10 cellular contexts compared by ENCODE assay signal in genomic region chr10:14186245-14186644, GRCh38.
DNase-seq lines count a peak whose midpoint lies in the region; ATAC-seq lines count a peak whose summit lies in the region.
"Had no signal": no experiment of that assay in that cellular context is flagged by ENCODE, and none has a peak within 500 bp of the region (broad histone marks: within the 10 kb centered on the region; RNA-seq: fewer than 3 reads in every experiment).

No MANE protein-coding gene starts in this region.

- H3K9me3 Mint-ChIP-seq in activated CD4-positive, alpha-beta T cell treated with anti-CD3 and anti-CD28 coated beads for 36 hours (ENCODE audit: low read depth): no peaks in the 10 kb centered on the region
- no peaks in the 10 kb centered on the region for H3K9me3 Mint-ChIP-seq in activated T-helper 17 cell treated with anti-CD3 and anti-CD28 coated beads, Interleukin-2, amount 50 U/mL, for 72 hours
- no peaks in the 10 kb centered on the region for H3K9me3 Mint-ChIP-seq in naive thymus-derived CD8-positive, alpha-beta T cell

- no peaks in the 10 kb centered on the region for H3K4me1 ChIP-seq in aorta (ENCODE audit: control insufficient read depth in 1 of 2, insufficient read depth in 2 of 2, low read length in 2 of 2)

- peaks cover 26% of the 10 kb centered on the region for H3K27me3 Mint-ChIP-seq in activated CD4-positive, alpha-beta T cell treated with anti-CD3 and anti-CD28 coated beads for 36 hours
- peaks cover 10% of the 10 kb centered on the region for H3K27me3 Mint-ChIP-seq in activated T-helper 17 cell treated with anti-CD3 and anti-CD28 coated beads, Interleukin-2, amount 50 U/mL, for 72 hours
- peaks cover 10 to 22% (median 20%) of the 10 kb centered on the region in 5 donors for H3K27me3 Mint-ChIP-seq in naive thymus-derived CD8-positive, alpha-beta T cell

- no peaks in the 10 kb centered on the region for H3K36me3 ChIP-seq in aorta (ENCODE audit: control insufficient read depth in 1 of 2, insufficient read depth in 2 of 2, low read length in 1 of 2)
- H3K36me3 ChIP-seq: HAP-1 had no signal

- H3K27ac ChIP-seq in aorta (ENCODE audit: low read depth in 1 of 2, low read length in 2 of 2): no peak overlapping the region

- H3K27me3 ChIP-seq in aorta (ENCODE audit: control insufficient read depth in 1 of 2, insufficient read depth in 2 of 2, low read length in 1 of 2): no peaks in the 10 kb centered on the region

- ATAC-seq in activated CD4-positive, alpha-beta T cell treated with anti-CD3 and anti-CD28 coated beads for 36 hours: no peak
- ATAC-seq in activated T-helper 17 cell treated with anti-CD3 and anti-CD28 coated beads, Interleukin-2, amount 50 U/mL, for 72 hours (replicated peaks): no peak
- no peak for ATAC-seq in naive thymus-derived CD8-positive, alpha-beta T cell
- ATAC-seq in aorta (ENCODE audit: low FRiP score) (no peak), HG03175 (IDR thresholded peaks at IDR 0.05; ENCODE audit: unreplicated experiment) (no peak)
- ATAC-seq: sciatic nerve had no signal

- H3K4me3 ChIP-seq in aorta (ENCODE audit: low read length in 2 of 2): no peak overlapping the region
- H3K4me3 ChIP-seq: HAP-1 had no signal

- H3K9me3 ChIP-seq in aorta (ENCODE audit: control insufficient read depth, low read length): no peaks in the 10 kb centered on the region
- H3K9me3 ChIP-seq: HAP-1 had no signal

- H3K27ac Mint-ChIP-seq in activated CD4-positive, alpha-beta T cell treated with anti-CD3 and anti-CD28 coated beads for 36 hours: peak overlapping the region; percentile 18
- H3K27ac Mint-ChIP-seq in activated T-helper 17 cell treated with anti-CD3 and anti-CD28 coated beads, Interleukin-2, amount 50 U/mL, for 72 hours: peak overlapping the region; percentile 96
- peak overlapping the region in 6 of 10 donors; percentile 1 to 70 (median 12) for H3K27ac Mint-ChIP-seq in naive thymus-derived CD8-positive, alpha-beta T cell

- H3K36me3 Mint-ChIP-seq in activated CD4-positive, alpha-beta T cell treated with anti-CD3 and anti-CD28 coated beads for 36 hours (ENCODE audit: low read depth): peaks cover 2% of the 10 kb centered on the region
- peaks cover 9% of the 10 kb centered on the region for H3K36me3 Mint-ChIP-seq in activated T-helper 17 cell treated with anti-CD3 and anti-CD28 coated beads, Interleukin-2, amount 50 U/mL, for 72 hours (ENCODE audit: low read depth)
- no peaks in the 10 kb centered on the region for H3K36me3 Mint-ChIP-seq in naive thymus-derived CD8-positive, alpha-beta T cell

- peak; percentile 16 for DNase-seq in activated CD4-positive, alpha-beta T cell treated with anti-CD3 and anti-CD28 coated beads for 36 hours
- DNase-seq in activated CD4-positive, alpha-beta T cell treated with anti-CD3 and anti-CD28 coated beads, Interleukin-2, amount 50 U/mL, for 4 hours: no peak
- DNase-seq in Kasumi-1 (lab: John Stamatoyannopoulos, UW) (peak; percentile 34 to 66), aorta (no peak)
- no peak for DNase-seq in naive thymus-derived CD8-positive, alpha-beta T cell
- DNase-seq in activated effector memory CD4-positive, alpha-beta T cell treated with anti-CD3 and anti-CD28 coated beads, Interleukin-2, amount 50 U/mL, for 16 hours: no peak

- H3K4me3 Mint-ChIP-seq in activated CD4-positive, alpha-beta T cell treated with anti-CD3 and anti-CD28 coated beads for 36 hours: no peak overlapping the region
- peak overlapping the region; percentile 56 for H3K4me3 Mint-ChIP-seq in activated T-helper 17 cell treated with anti-CD3 and anti-CD28 coated beads, Interleukin-2, amount 50 U/mL, for 72 hours
- peak overlapping the region in 6 of 10 donors; percentile 0 to 43 (median 8) for H3K4me3 Mint-ChIP-seq in naive thymus-derived CD8-positive, alpha-beta T cell

- intact Hi-C loops in activated CD4-positive, alpha-beta T cell treated with anti-CD3 and anti-CD28 coated beads for 36 hours (cut with DNase I, micrococcal nuclease): loop anchor here (5.0 to 10.0 kb wide), 4 partner anchors 601 to 769 kb away; partner anchors contain the start of genes CDNF (in 1 of the 2), DCLRE1C (in 1 of the 2), HSPA14 (in 1 of the 2) and MEIG1 (in 1 of the 2)
- intact Hi-C loops in aorta (cut with DNase I): no loop called here

- CTCF ChIA-PET in activated CD4-positive, alpha-beta T cell treated with anti-CD3 and anti-CD28 coated beads for 36 hours (lab: Charles Lee): interaction anchor here (0.7 to 3.6 kb wide), 4 partner anchors 10 to 343 kb away, joined by 3 to 35 read pairs (median 4); no protein-coding TSS in a partner anchor

- whole genome bisulfite sequencing in aorta, 2 donors: 85% methylated on average over 6 of the region's 6 CpGs

- POLR2A ChIA-PET in activated CD4-positive, alpha-beta T cell treated with anti-CD3 and anti-CD28 coated beads for 36 hours (lab: Charles Lee): interaction anchor here (0.5 to 3.1 kb wide), 42 partner anchors 9 to 1024 kb away, joined by 3 to 48 read pairs (median 7); partner anchors contain the start of genes CDNF, DCLRE1C, HSPA14 and MSANTD7
- POLR2A ChIA-PET in naive thymus-derived CD8-positive, alpha-beta T cell (lab: Charles Lee): no interaction called here

- H3K4me1 Mint-ChIP-seq in activated CD4-positive, alpha-beta T cell treated with anti-CD3 and anti-CD28 coated beads for 36 hours: peaks cover 31% of the 10 kb centered on the region
- peaks cover 21% of the 10 kb centered on the region for H3K4me1 Mint-ChIP-seq in activated T-helper 17 cell treated with anti-CD3 and anti-CD28 coated beads, Interleukin-2, amount 50 U/mL, for 72 hours
- peaks cover 21 to 28% (median 25%) of the 10 kb centered on the region in 4 donors for H3K4me1 Mint-ChIP-seq in naive thymus-derived CD8-positive, alpha-beta T cell

Comparison
In these comparisons a context has a peak if more than half of its experiments do, and no peak if none do; other contexts are left out.
1. DNase-seq: peak in activated CD4-positive, alpha-beta T cell treated with anti-CD3 and anti-CD28 coated beads for 36 hours (single experiment) and Kasumi-1 (2 of 2); none in activated CD4-positive, alpha-beta T cell treated with anti-CD3 and anti-CD28 coated beads, Interleukin-2, amount 50 U/mL, for 4 hours (0 of 2), naive thymus-derived CD8-positive, alpha-beta T cell (0 of 10), aorta (0 of 2) and activated effector memory CD4-positive, alpha-beta T cell treated with anti-CD3 and anti-CD28 coated beads, Interleukin-2, amount 50 U/mL, for 16 hours (single experiment).
2. H3K27ac Mint-ChIP-seq: peak in every context shown above with its lines; median percentile 96 in activated T-helper 17 cell treated with anti-CD3 and anti-CD28 coated beads, Interleukin-2, amount 50 U/mL, for 72 hours; 18 in activated CD4-positive, alpha-beta T cell treated with anti-CD3 and anti-CD28 coated beads for 36 hours; 12 in naive thymus-derived CD8-positive, alpha-beta T cell.
3. intact Hi-C loops: an anchor here in activated CD4-positive, alpha-beta T cell treated with anti-CD3 and anti-CD28 coated beads for 36 hours (5.0 to 10.0 kb wide); none called in aorta.